ENCODE assay signal across 1 cellular context in genomic region chr14:34873591-34874385, GRCh38.
TF ChIP-seq lines count a peak whose summit lies in the region.

No MANE protein-coding gene starts in this region.

TF ChIP-seq in HepG2, 621 proteins besides CTCF, POLR2A, EP300 and RAD21 (continued from another document and continues in another):
- TF ChIP-seq MNT (IDR thresholded peaks at IDR 0.05) (no peak; the same call in 1 of the 2 replicates), ZNF253 (CRISPR knock-in tag; IDR thresholded peaks at IDR 0.05; ENCODE audit: borderline replicate concordance) (peak; percentile 98), ZFP41 (CRISPR knock-in tag; IDR thresholded peaks at IDR 0.05; ENCODE audit: borderline replicate concordance) (peak; percentile 95), ZNF567 (CRISPR knock-in tag; IDR thresholded peaks at IDR 0.05; ENCODE audit: borderline replicate concordance) (peak; percentile 99), PHB2 (IDR thresholded peaks at IDR 0.05; ENCODE audit: partially characterized antibody) (no peak), LCORL (IDR thresholded peaks at IDR 0.05) (no peak), LCORL (CRISPR knock-in tag; IDR thresholded peaks at IDR 0.05) (peak; percentile 86), HNF1B (CRISPR knock-in tag; IDR thresholded peaks at IDR 0.05) (0 out of 2 replicates have a peak, but pooled peaks have one; percentile 82), ZNF550 (CRISPR knock-in tag; IDR thresholded peaks at IDR 0.05; ENCODE audit: borderline replicate concordance) (peak; percentile 99), ELF1 (CRISPR knock-in tag; IDR thresholded peaks at IDR 0.05) (peak; percentile 91), ZBTB7B (CRISPR knock-in tag; IDR thresholded peaks at IDR 0.05) (peak; percentile 87; the same call in 1 of the 2 replicates), FOXJ3 (CRISPR knock-in tag; IDR thresholded peaks at IDR 0.05; ENCODE audit: borderline replicate concordance) (no peak), DMAP1 (CRISPR knock-in tag; IDR thresholded peaks at IDR 0.05) (peak; percentile 98), ZNF644 (CRISPR knock-in tag; IDR thresholded peaks at IDR 0.05; ENCODE audit: low read depth) (0 out of 2 replicates have a peak, but pooled peaks have one; percentile 38), LBX2 (CRISPR knock-in tag; IDR thresholded peaks at IDR 0.05; ENCODE audit: borderline replicate concordance) (peak; percentile 96), GTF3A (CRISPR knock-in tag; conservative IDR thresholded peaks at IDR 0.05) (peak; percentile 99), PHF21A (CRISPR knock-in tag; IDR thresholded peaks at IDR 0.05) (peak; percentile 86), HMGA1 (CRISPR knock-in tag; conservative IDR thresholded peaks at IDR 0.05) (no peak), SRY (CRISPR knock-in tag; IDR thresholded peaks at IDR 0.05) (peak; percentile 95), CSRNP1 (CRISPR knock-in tag; IDR thresholded peaks at IDR 0.05) (peak; percentile 98), JUNB (CRISPR knock-in tag; IDR thresholded peaks at IDR 0.05; ENCODE audit: borderline replicate concordance) (peak; percentile 77; the same call in 1 of the 2 replicates), CEBPG (CRISPR knock-in tag; IDR thresholded peaks at IDR 0.05) (no peak; the same call in 1 of the 2 replicates), HNRNPH1 (optimal IDR thresholded peaks at IDR 0.05; ENCODE audit: low read depth, low read length) (peak; percentile 39), ZNF101 (CRISPR knock-in tag; IDR thresholded peaks at IDR 0.05; ENCODE audit: borderline replicate concordance, low read depth) (peak; percentile 99), E2F2 (CRISPR knock-in tag; IDR thresholded peaks at IDR 0.05; ENCODE audit: borderline replicate concordance) (no peak), SMAD3 (CRISPR knock-in tag; IDR thresholded peaks at IDR 0.05) (peak; percentile 51; the same call in 1 of the 2 replicates), ZEB1 (IDR thresholded peaks at IDR 0.05; ENCODE audit: insufficient replicate concordance, low read depth) (peak; percentile 71), NFRKB (IDR thresholded peaks at IDR 0.05) (no peak), ZBTB46 (CRISPR knock-in tag; IDR thresholded peaks at IDR 0.05; ENCODE audit: borderline replicate concordance) (peak; percentile 93; the same call in 1 of the 2 replicates), IRF2 (CRISPR knock-in tag; IDR thresholded peaks at IDR 0.05) (peak; percentile 77), PTBP1 (IDR thresholded peaks at IDR 0.05; ENCODE audit: low read depth, low read length, poor library complexity, severe bottlenecking) (peak; percentile 41), DNMT3B (CRISPR knock-in tag; conservative IDR thresholded peaks at IDR 0.05) (peak; percentile 65), ARID5B (CRISPR knock-in tag; IDR thresholded peaks at IDR 0.05) (peak; percentile 81), ZNF850 (CRISPR knock-in tag; conservative IDR thresholded peaks at IDR 0.05) (peak; percentile 99), SP4 (CRISPR knock-in tag; IDR thresholded peaks at IDR 0.05) (peak; percentile 76), ZFP82 (CRISPR knock-in tag; IDR thresholded peaks at IDR 0.05; ENCODE audit: borderline replicate concordance) (peak; percentile 98), STAT6 (CRISPR knock-in tag; IDR thresholded peaks at IDR 0.05; ENCODE audit: borderline replicate concordance) (peak; percentile 90; the same call in 1 of the 2 replicates), ZBTB1 (CRISPR knock-in tag; IDR thresholded peaks at IDR 0.05; ENCODE audit: borderline replicate concordance) (peak; percentile 74; the same call in 1 of the 2 replicates), ZNF619 (CRISPR knock-in tag; IDR thresholded peaks at IDR 0.05) (peak; percentile 97), ZBED4 (CRISPR knock-in tag; IDR thresholded peaks at IDR 0.05; ENCODE audit: borderline replicate concordance) (peak; percentile 79; the same call in 1 of the 2 replicates), ZFP62 (CRISPR knock-in tag; IDR thresholded peaks at IDR 0.05) (0 out of 2 replicates have a peak, but pooled peaks have one; percentile 79), HNRNPK (IDR thresholded peaks at IDR 0.05; ENCODE audit: low read depth, low read length, poor library complexity, severe bottlenecking) (peak; percentile 9)
